8 cellular contexts compared by ENCODE assay signal in the genomic region with DNA sequence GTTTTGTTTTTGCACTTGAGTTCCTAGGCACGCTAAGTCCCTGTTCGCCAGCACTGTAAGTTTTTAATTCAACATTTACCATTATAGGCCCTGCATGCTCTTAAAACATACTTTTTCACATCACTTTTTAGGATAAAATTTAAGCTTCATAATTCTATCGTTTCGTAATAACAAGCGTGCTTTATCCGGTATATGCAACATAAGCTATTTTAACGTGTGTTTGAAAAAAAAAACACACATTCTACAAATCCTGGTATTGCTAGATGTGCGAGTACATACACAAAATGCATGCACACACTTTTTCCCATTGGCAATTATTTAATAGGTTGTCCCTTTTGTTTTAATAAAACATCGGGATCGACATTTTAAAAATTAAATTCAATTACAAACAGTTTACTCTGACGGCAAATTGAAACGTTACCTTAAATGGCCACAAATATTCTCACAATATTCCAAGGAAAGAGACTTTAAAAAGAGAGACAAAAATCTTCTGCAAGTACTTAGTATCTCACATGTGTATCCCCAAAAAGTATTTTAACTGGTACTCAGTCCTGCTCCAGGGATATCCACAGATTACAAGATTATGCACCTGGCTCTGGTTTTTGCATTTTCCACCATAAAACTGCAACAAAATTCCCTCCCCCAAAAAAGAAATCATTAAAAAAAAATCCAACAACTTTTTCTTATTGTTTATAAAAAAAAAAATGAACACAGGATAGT. TPM values are rescaled to one million over a fixed set of nuclear protein-coding genes. Genes with fewer than 3 reads are reported as not detected.
DNase-seq lines count a peak whose midpoint lies in the region; ATAC-seq and TF ChIP-seq lines count a peak whose summit lies in the region.

No MANE protein-coding gene starts in this region.

- H3K79me2 ChIP-seq in OCI-LY1 (ENCODE audit: insufficient read depth, low read length), result peaks cover 28% of the 10 kb centered on the region

- H3K9ac ChIP-seq in OCI-LY1 (ENCODE audit: low read length), result peak overlapping the region; percentile 78
- H3K9ac ChIP-seq in endocrine pancreas (ENCODE audit: control insufficient read depth, insufficient read depth, low read length), result no peak overlapping the region

- peaks cover 34% of the 10 kb centered on the region for H3K27me3 Mint-ChIP-seq in T-helper 1 cell treated with Interleukin-12 subunit alpha and Interleukin-12 subunit beta and Interleukin-4 antibody, amounts not matched to agents 30 μg/mL and 1 μg/mL, for 36 hours (ENCODE audit: low read depth)
- peaks cover 30 to 35% (median 33%) of the 10 kb centered on the region in 5 donors for H3K27me3 Mint-ChIP-seq in naive thymus-derived CD8-positive, alpha-beta T cell

- no peaks in the 10 kb centered on the region for H3K9me2 ChIP-seq in OCI-LY1 (ENCODE audit: low read depth, low read length)

- peak overlapping the region; percentile 94 for H3K27ac ChIP-seq in OCI-LY1 (ENCODE audit: low read depth, low read length, poor library complexity, severe bottlenecking)

- H3K4me3 ChIP-seq in OCI-LY1 (ENCODE audit: low read depth, low read length, poor library complexity, severe bottlenecking) (peak overlapping the region; percentile 75), endocrine pancreas (ENCODE audit: control insufficient read depth, insufficient read depth, low read length) (peak overlapping the region; percentile 98)

- no peak overlapping the region for H2AFZ ChIP-seq in OCI-LY1 (ENCODE audit: low read length)

- POLR2A ChIA-PET in naive thymus-derived CD8-positive, alpha-beta T cell (lab: Charles Lee), result no interaction called here

- H3K27me3 ChIP-seq in OCI-LY1 (ENCODE audit: insufficient read depth, low read length) (no peaks in the 10 kb centered on the region), endocrine pancreas (ENCODE audit: control insufficient read depth, insufficient read depth, low read length) (no peaks in the 10 kb centered on the region)

- H3K36me3 ChIP-seq in OCI-LY1 (ENCODE audit: insufficient read depth, low read length) (peaks cover 14% of the 10 kb centered on the region), endocrine pancreas (ENCODE audit: control insufficient read depth, insufficient read depth, low read length) (no peaks in the 10 kb centered on the region)

- no peak for DNase-seq in T-helper 1 cell
- no peak for DNase-seq in naive thymus-derived CD8-positive, alpha-beta T cell
- no peak for DNase-seq in GDM1 (lab: John Stamatoyannopoulos, UW)

- peak overlapping the region; percentile 81 for H3K4me2 ChIP-seq in OCI-LY1 (ENCODE audit: low read length)

- H3F3A ChIP-seq in OCI-LY1 (ENCODE audit: insufficient read depth, low read length), result no peaks in the 10 kb centered on the region; the same call in 1 of the 2 replicates

- H3K4me1 ChIP-seq in OCI-LY1 (ENCODE audit: insufficient read depth, low read length, severe bottlenecking) (peaks cover 17% of the 10 kb centered on the region), endocrine pancreas (ENCODE audit: control insufficient read depth, insufficient read depth, low read length) (peaks cover 8% of the 10 kb centered on the region)

- no peaks in the 10 kb centered on the region for H3K9me3 ChIP-seq in OCI-LY1 (ENCODE audit: low read length)
- H3K9me3 ChIP-seq in endocrine pancreas (ENCODE audit: control insufficient read depth, low read length), result no peaks in the 10 kb centered on the region

- no peaks in the 10 kb centered on the region for H3K9me3 Mint-ChIP-seq in T-helper 1 cell treated with Interleukin-12 subunit alpha and Interleukin-12 subunit beta and Interleukin-4 antibody, amounts not matched to agents 30 μg/mL and 1 μg/mL, for 36 hours
- peaks cover 0 to 5% (median 1%) of the 10 kb centered on the region in 9 donors for H3K9me3 Mint-ChIP-seq in naive thymus-derived CD8-positive, alpha-beta T cell

- no peaks in the 10 kb centered on the region for H4K20me1 ChIP-seq in OCI-LY1 (ENCODE audit: insufficient read depth, low read length)

- peak overlapping the region; percentile 78 for H3K27ac Mint-ChIP-seq in T-helper 1 cell treated with Interleukin-12 subunit alpha and Interleukin-12 subunit beta and Interleukin-4 antibody, amounts not matched to agents 30 μg/mL and 1 μg/mL, for 36 hours
- H3K27ac Mint-ChIP-seq in naive thymus-derived CD8-positive, alpha-beta T cell, result peak overlapping the region in 8 of 10 donors; percentile 28 to 86 (median 80)

- no peak for TF ChIP-seq CTCF in OCI-LY1 (IDR thresholded peaks at IDR 0.05; ENCODE audit: low read length)

- peaks cover 12% of the 10 kb centered on the region for H3K4me1 Mint-ChIP-seq in T-helper 1 cell treated with Interleukin-12 subunit alpha and Interleukin-12 subunit beta and Interleukin-4 antibody, amounts not matched to agents 30 μg/mL and 1 μg/mL, for 36 hours (ENCODE audit: low read depth)
- peaks cover 4 to 34% (median 21%) of the 10 kb centered on the region in 4 donors for H3K4me1 Mint-ChIP-seq in naive thymus-derived CD8-positive, alpha-beta T cell

- H3K36me3 Mint-ChIP-seq in T-helper 1 cell treated with Interleukin-12 subunit alpha and Interleukin-12 subunit beta and Interleukin-4 antibody, amounts not matched to agents 30 μg/mL and 1 μg/mL, for 36 hours (ENCODE audit: low read depth), result peaks cover 3% of the 10 kb centered on the region
- H3K36me3 Mint-ChIP-seq in naive thymus-derived CD8-positive, alpha-beta T cell, result peaks cover 0 to 5% (median 2%) of the 10 kb centered on the region in 3 donors

- ATAC-seq in naive thymus-derived CD8-positive, alpha-beta T cell, result no peak
- ATAC-seq in GM18873 (IDR thresholded peaks at IDR 0.05; ENCODE audit: low FRiP score, unreplicated experiment) (no peak), HG02610 (IDR thresholded peaks at IDR 0.05; ENCODE audit: unreplicated experiment) (no peak)

- peak overlapping the region; percentile 84 for H3K4me3 Mint-ChIP-seq in T-helper 1 cell treated with Interleukin-12 subunit alpha and Interleukin-12 subunit beta and Interleukin-4 antibody, amounts not matched to agents 30 μg/mL and 1 μg/mL, for 36 hours
- H3K4me3 Mint-ChIP-seq in naive thymus-derived CD8-positive, alpha-beta T cell, result peak overlapping the region; percentile 74 to 95 (median 88)

RNA-seq across cellular contexts. Expression of gene TCF4, which starts 1.0 kb away (rescaled TPM):
- total RNA-seq in naive thymus-derived CD8-positive, alpha-beta T cell, result 1 to 10 TPM; 7.9 to 8.9 TPM
- polyA plus RNA-seq in naive thymus-derived CD8-positive, alpha-beta T cell, result 1 to 10 TPM in 1 of 3 donors, under 1 TPM in 2; 0.39 to 1.1 (median 0.92) TPM
